Comparison of ENCODE assay signal across 8 cellular contexts in genomic region chr11:45663486-45664375, GRCh38. TPM values are rescaled to one million over a fixed set of nuclear protein-coding genes. Genes with fewer than 3 reads are reported as not detected.
A peak's percentile ranks its signal among the peaks of the same experiment; 100 is the strongest.
DNase-seq lines count a peak whose midpoint lies in the region; ATAC-seq and TF ChIP-seq lines count a peak whose summit lies in the region.

No MANE protein-coding gene starts in this region.

- H3K9me3 ChIP-seq in duodenal mucosa (ENCODE audit: control insufficient read depth in 1 of 2, low read length in 2 of 2) (no peaks in the 10 kb centered on the region), neural cell (ENCODE audit: low read length) (no peaks in the 10 kb centered on the region)

- H3K27me3 ChIP-seq in duodenal mucosa (ENCODE audit: control insufficient read depth in 1 of 2, insufficient read depth in 2 of 2, low read length in 2 of 2) (peaks cover 64% of the 10 kb centered on the region in 2 donors), neural cell (ENCODE audit: insufficient read depth, low read depth, low read length) (no peaks in the 10 kb centered on the region)

- H2AFZ ChIP-seq in neural cell (ENCODE audit: low read depth, low read length), result no peak overlapping the region

- no peaks in the 10 kb centered on the region for H3F3A ChIP-seq in neural cell (ENCODE audit: insufficient read depth, low read length, poor library complexity, severe bottlenecking)

- peaks cover 21% of the 10 kb centered on the region for H3K4me1 Mint-ChIP-seq in HFFc6 (ENCODE audit: low read depth)

- H3K27me3 Mint-ChIP-seq in HFFc6 (ENCODE audit: insufficient read depth), result peaks cover 39% of the 10 kb centered on the region

- no peak for DNase-seq in AG09309 (ENCODE audit: low read depth)
- no peak for DNase-seq in HFFc6
- no peak for DNase-seq in putamen (ENCODE audit: low spot score)

- no peak overlapping the region for H3K9ac ChIP-seq in duodenal mucosa (ENCODE audit: low read depth in 1 of 2, low read length in 2 of 2)
- peak overlapping the region; percentile 80 for H3K9ac ChIP-seq in neural cell (ENCODE audit: low read length)

- no peak for TF ChIP-seq RAD21 in neural cell (conservative IDR thresholded peaks at IDR 0.05)

- peak overlapping the region; percentile 40 for H3K4me3 ChIP-seq in AG09309 (ENCODE audit: control insufficient read depth, low read depth, low read length)
- peak overlapping the region; percentile 35 to 58 for H3K4me3 ChIP-seq in duodenal mucosa (ENCODE audit: low read depth in 1 of 2, low read length in 2 of 2)
- H3K4me3 ChIP-seq in neural cell (ENCODE audit: low read length), result peak overlapping the region; percentile 96

- H3K4me2 ChIP-seq in neural cell (ENCODE audit: low read length), result peak overlapping the region; percentile 86

- no peaks in the 10 kb centered on the region for H3K36me3 ChIP-seq in duodenal mucosa (ENCODE audit: control insufficient read depth in 1 of 2, insufficient read depth in 2 of 2, low read length in 2 of 2)
- no peaks in the 10 kb centered on the region for H3K36me3 ChIP-seq in neural cell (ENCODE audit: insufficient read depth, low read length)

- no peaks in the 10 kb centered on the region for H4K20me1 ChIP-seq in neural cell (ENCODE audit: insufficient read depth)

- 0 out of 2 replicates have a peak overlapping the region, but pooled peaks have one; percentile 30 for H3K4me3 Mint-ChIP-seq in HFFc6

- H3K9me3 Mint-ChIP-seq in HFFc6, result no peaks in the 10 kb centered on the region

- ATAC-seq in GM18867 (IDR thresholded peaks at IDR 0.05; ENCODE audit: unreplicated experiment), result no peak
- no peak for ATAC-seq in GM21360 (IDR thresholded peaks at IDR 0.05; ENCODE audit: unreplicated experiment)
- ATAC-seq in HG02973 (IDR thresholded peaks at IDR 0.05; ENCODE audit: unreplicated experiment), result no peak

- H3K27ac ChIP-seq in duodenal mucosa (ENCODE audit: low read depth, low read length) (no peak overlapping the region), neural cell (ENCODE audit: low read length) (no peak overlapping the region)

- TF ChIP-seq CTCF in AG09309 (IDR thresholded peaks at IDR 0.05; ENCODE audit: control insufficient read depth, insufficient read depth, low read depth, low read length, missing control alignments) (no peak), HFFc6 (IDR thresholded peaks at IDR 0.05) (no peak), neural cell (IDR thresholded peaks at IDR 0.05; ENCODE audit: poor library complexity, severe bottlenecking) (no peak)

- peak overlapping the region; percentile 85 for H3K27ac Mint-ChIP-seq in HFFc6

- peaks cover 0 to 9% of the 10 kb centered on the region in 2 donors for H3K4me1 ChIP-seq in duodenal mucosa (ENCODE audit: control insufficient read depth in 1 of 2, insufficient read depth in 2 of 2, low read length in 2 of 2)

- peaks cover 28% of the 10 kb centered on the region for H3K79me2 ChIP-seq in neural cell (replicated peaks; ENCODE audit: insufficient read depth, low read length)

- no peaks in the 10 kb centered on the region for H3K36me3 Mint-ChIP-seq in HFFc6 (ENCODE audit: low read depth)

- no peaks in the 10 kb centered on the region for H3K9me2 ChIP-seq in neural cell (ENCODE audit: insufficient read depth, low read length)

- no peak for TF ChIP-seq EP300 in neural cell (conservative IDR thresholded peaks at IDR 0.05; ENCODE audit: poor library complexity, severe bottlenecking)

TF ChIP-seq in neural cell, 6 proteins besides CTCF, POLR2A, EP300 and RAD21:
- no peak for TF ChIP-seq SMC3 (conservative IDR thresholded peaks at IDR 0.05; ENCODE audit: poor library complexity)
- TF ChIP-seq EZH2 (IDR thresholded peaks at IDR 0.05; ENCODE audit: borderline replicate concordance, insufficient read depth, low read length, poor library complexity, severe bottlenecking), result no peak
- no peak for TF ChIP-seq TAF1 (IDR thresholded peaks at IDR 0.05; ENCODE audit: low read depth)
- TF ChIP-seq POLR2AphosphoS5 (IDR thresholded peaks at IDR 0.05), result no peak

RNA-seq across cellular contexts. Expression of gene CHST1, which starts 1.7 kb away (rescaled TPM):
- total RNA-seq in HFFc6 (2021; fragmentation: NEBNext Ultra II Directional; extraction: Animal tissue kit (Norgen Biotek cat#: 25700)), result under 1 TPM in 3 of 6 experiments, not detected in 3; 0.09 to 0.14 (median 0.12) TPM
- polyA plus RNA-seq in neural cell, result 16.2 and 22.8 TPM in 2 replicates
- 17.4 and 19.2 TPM in 2 replicates for polyA minus RNA-seq in neural cell

Comparison
In these comparisons a context has a peak if more than half of its experiments do, and no peak if none do; other contexts are left out.
1. H3K4me3 ChIP-seq: peak in every context shown above with its lines; median percentile 96 in neural cell; 46 in duodenal mucosa; 40 in AG09309.